Comparison of ENCODE assay signal across 22 cellular contexts in the genomic region with DNA sequence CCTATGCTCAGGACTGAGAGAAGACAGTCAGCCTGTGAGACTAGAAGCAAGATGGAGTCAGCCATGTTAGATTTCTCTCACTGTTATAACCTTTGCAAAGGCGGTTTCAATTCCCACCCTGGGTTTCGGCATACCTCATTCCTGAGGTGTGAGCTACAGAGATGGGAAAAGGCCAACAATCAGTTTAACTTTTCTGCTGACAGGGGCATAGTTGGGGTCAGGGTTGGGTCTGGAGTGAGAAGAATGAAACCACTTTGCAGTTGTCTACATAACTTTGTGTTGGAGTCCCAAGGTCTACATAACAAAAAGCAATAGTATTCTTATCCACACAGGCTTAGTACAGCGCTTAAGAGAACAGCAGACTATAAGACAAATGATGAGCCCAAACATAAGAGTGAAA. TPM values are rescaled to one million over a fixed set of nuclear protein-coding genes. Genes with fewer than 3 reads are reported as not detected.
A peak's percentile ranks its signal among the peaks of the same experiment; 100 is the strongest.
DNase-seq lines count a peak whose midpoint lies in the region; ATAC-seq, FAIRE-seq and TF ChIP-seq lines count a peak whose summit lies in the region.
"Had no signal": no experiment of that assay in that cellular context is flagged by ENCODE, and none has a peak within 500 bp of the region (broad histone marks: within the 10 kb centered on the region; RNA-seq: fewer than 3 reads in every experiment).

No MANE protein-coding gene starts in this region.

- H2AFZ ChIP-seq in HepG2 (ENCODE audit: low read length), result no peak overlapping the region

- TF ChIP-seq CTCF in HepG2 (CRISPR knock-in tag; IDR thresholded peaks at IDR 0.05), result no peak
- no peak for TF ChIP-seq CTCF in right lobe of liver (IDR thresholded peaks at IDR 0.05)
- TF ChIP-seq CTCF in neural crest cell (conservative IDR thresholded peaks at IDR 0.05), result no peak

- no peak overlapping the region for H3K4me2 ChIP-seq in HepG2 (ENCODE audit: low read depth, low read length)
- H3K4me2 ChIP-seq: A549; BLaER1 treated with 17β-estradiol and CSF1 and Interleukin-3, amounts not matched to agents 10 nM and 100 nM had no signal

- CTCF ChIA-PET in HepG2 (lab: Yijun Ruan, JAX; ENCODE audit: low intra/inter-chr PET ratio, low total read pairs), result no interaction called here

- TF ChIP-seq RAD21 in HepG2 (CRISPR knock-in tag; IDR thresholded peaks at IDR 0.05), result no peak

- no peaks in the 10 kb centered on the region for H4K20me1 ChIP-seq in HepG2 (ENCODE audit: insufficient read depth, low read length)
- H4K20me1 ChIP-seq: BLaER1 treated with 17β-estradiol and CSF1 and Interleukin-3, amounts not matched to agents 10 nM and 100 nM had no signal

- WGBS in HepG2 (ENCODE audit: low lambda C conversion rate), result 83% methylated on average over 3 of the region's 3 CpGs
- WGBS in right lobe of liver (ENCODE audit: insufficient coverage, low coverage, low lambda C conversion rate, missing lambda C conversion rate), result 93% methylated on average over 3 of the region's 3 CpGs

- H3K27ac Mint-ChIP-seq in neural crest cell (ENCODE audit: unreplicated experiment), result peak overlapping the region; percentile 75
- H3K27ac Mint-ChIP-seq: B cell; CD4-positive, alpha-beta T cell; CD8-positive, alpha-beta T cell had no signal

- H3K4me3 ChIP-seq in HepG2 (replicated peaks in 1 of 3; ENCODE audit: insufficient read depth in 1 of 3, low read depth in 2 of 3, low read length in 3 of 3) (no peak overlapping the region), right lobe of liver (no peak overlapping the region)
- H3K4me3 ChIP-seq: A549; BLaER1 treated with 17β-estradiol and CSF1 and Interleukin-3, amounts not matched to agents 10 nM and 100 nM had no signal

- no peaks in the 10 kb centered on the region for H3K36me3 ChIP-seq in HepG2 (replicated peaks in 1 of 2; ENCODE audit: control insufficient read depth in 1 of 2, insufficient read depth in 2 of 2, low read length in 2 of 2)
- no peaks in the 10 kb centered on the region for H3K36me3 ChIP-seq in right lobe of liver
- H3K36me3 ChIP-seq: BLaER1 treated with 17β-estradiol and CSF1 and Interleukin-3, amounts not matched to agents 10 nM and 100 nM had no signal

- H3K27me3 ChIP-seq in HepG2 (ENCODE audit: control insufficient read depth in 1 of 2, insufficient read depth in 2 of 2, low read length in 2 of 2) (peaks cover 0 to 5% of the 10 kb centered on the region in 2 experiments; a peak in 1 of 5 replicates), right lobe of liver (no peaks in the 10 kb centered on the region)
- H3K27me3 ChIP-seq: BLaER1 treated with 17β-estradiol and CSF1 and Interleukin-3, amounts not matched to agents 10 nM and 100 nM had no signal

- no peak for FAIRE-seq in HepG2 (lab: Jason Lieb, UNC)
- FAIRE-seq: A549, D721Med, G401.6, GM12891, GM19239 had no signal

- in situ Hi-C loops in HepG2 (cut with HindIII; ENCODE audit: extremely low pct_ligation_motif_present, low pct_unique_long_range_greater_than_20kb), result no loop called here

- no TSS peak for BruUV-seq in HepG2 (replicated peaks; lab: Mats Ljungman, UMichigan)

- H3K4me3 Mint-ChIP-seq in neural crest cell, result no peak overlapping the region
- H3K4me3 Mint-ChIP-seq: B cell; CD4-positive, alpha-beta T cell; CD8-positive, alpha-beta T cell had no signal

- TF ChIP-seq POLR2A in HepG2 (IDR thresholded peaks at IDR 0.05; ENCODE audit: insufficient read depth in 1 of 2, low read depth in 2 of 2, low read length in 2 of 2), result no peak
- no peak for TF ChIP-seq POLR2A in right lobe of liver (IDR thresholded peaks at IDR 0.05)

- no peak overlapping the region for H3K27ac ChIP-seq in HepG2 (ENCODE audit: extremely low read length, insufficient read depth, low read length)
- no peak overlapping the region for H3K27ac ChIP-seq in right lobe of liver
- H3K27ac ChIP-seq: 22Rv1; A549; BLaER1 treated with 17β-estradiol and CSF1 and Interleukin-3, amounts not matched to agents 10 nM and 100 nM; C4-2B had no signal

- H3K4me1 ChIP-seq in HepG2 (ENCODE audit: insufficient read depth, low read length), result no peaks in the 10 kb centered on the region
- H3K4me1 ChIP-seq in right lobe of liver, result no peaks in the 10 kb centered on the region
- H3K4me1 ChIP-seq: A549; BLaER1 treated with 17β-estradiol and CSF1 and Interleukin-3, amounts not matched to agents 10 nM and 100 nM; Caco-2 had no signal

- no peak overlapping the region for H3K9ac ChIP-seq in HepG2 (ENCODE audit: insufficient read depth, low read depth, low read length)
- H3K9ac ChIP-seq: BLaER1 treated with 17β-estradiol and CSF1 and Interleukin-3, amounts not matched to agents 10 nM and 100 nM had no signal

- DNase-seq in HepG2 (ENCODE audit: low spot score) (no peak), right lobe of liver (no peak), astrocyte of the hippocampus (ENCODE audit: low read depth, low spot score) (peak; percentile 4), neural crest cell (ENCODE audit: low read depth, low spot score) (no peak), RKO (ENCODE audit: low spot score) (no peak)
- DNase-seq: AML-193; Caco-2; Calu3; CD4-positive, alpha-beta T cell; CD8-positive, alpha-beta T cell; DMS79 treated with DMSO at 0.1 percent for 48 hours; GF-D8 had no signal

- TF ChIP-seq EP300 in HepG2 (IDR thresholded peaks at IDR 0.05; ENCODE audit: low read depth in 2 of 2, low read length in 2 of 2) (no peak), HepG2 (CRISPR knock-in tag; IDR thresholded peaks at IDR 0.05; ENCODE audit: borderline replicate concordance) (no peak)

- intact Hi-C loops in HepG2 (cut with micrococcal nuclease; ENCODE audit: unreplicated experiment), result no loop called here
- intact Hi-C loops in right lobe of liver (cut with DNase I), result no loop called here

- POLR2A ChIA-PET in HepG2 (lab: Yijun Ruan, JAX), result no interaction called here

- H3K9me3 ChIP-seq in HepG2 (ENCODE audit: low read length) (peaks cover 15% of the 10 kb centered on the region), right lobe of liver (peaks cover 0 to 5% (median 0%) of the 10 kb centered on the region in 4 donors)

- H3K79me2 ChIP-seq in HepG2 (ENCODE audit: insufficient read depth, low read length), result no peaks in the 10 kb centered on the region

- H3K36me3 Mint-ChIP-seq in neural crest cell (ENCODE audit: low read depth), result peaks cover 3% of the 10 kb centered on the region
- H3K36me3 Mint-ChIP-seq: CD8-positive, alpha-beta T cell had no signal

- no peaks in the 10 kb centered on the region for H3K27me3 Mint-ChIP-seq in neural crest cell (ENCODE audit: low read depth)

- ATAC-seq in HepG2 (no peak), right lobe of liver (no peak), HG03280 (IDR thresholded peaks at IDR 0.05; ENCODE audit: unreplicated experiment) (no peak)
- ATAC-seq: A549; CD8-positive, alpha-beta T cell had no signal

- peaks cover 9% of the 10 kb centered on the region for H3K9me3 Mint-ChIP-seq in neural crest cell
- H3K9me3 Mint-ChIP-seq: CD4-positive, alpha-beta T cell had no signal

- no peaks in the 10 kb centered on the region for H3K4me1 Mint-ChIP-seq in neural crest cell
- H3K4me1 Mint-ChIP-seq: B cell had no signal

TF ChIP-seq in HepG2, 621 proteins besides CTCF, POLR2A, EP300 and RAD21:
- TF ChIP-seq ZBTB7B (CRISPR knock-in tag; IDR thresholded peaks at IDR 0.05), result no peak
- TF ChIP-seq MAFK (conservative IDR thresholded peaks at IDR 0.05 in 1 of 2, IDR thresholded peaks at IDR 0.05 in 1 of 2; ENCODE audit: low read length in 2 of 2), result peak; percentile 9 to 61; a peak in 2 of 4 replicates
- TF ChIP-seq ZNF331 (CRISPR knock-in tag; IDR thresholded peaks at IDR 0.05), result no peak
- TF ChIP-seq SATB2 (CRISPR knock-in tag; IDR thresholded peaks at IDR 0.05), result no peak

RNA-seq across cellular contexts. Expression of gene FEZ2, which starts 28.1 kb away (rescaled TPM):
- total RNA-seq in HepG2 (2016; rRNA removed; fragmentation: Illumina TruSeq; extraction: Trizol) (59.1 and 59.3 TPM in 2 replicates), right lobe of liver (10 to 100 TPM; 11.1 to 22.2 (median 18.7) TPM), neural crest cell (43.5 and 48.0 TPM in 2 replicates)
- 8.4 and 12.9 TPM in 2 replicates for total RNA-seq in HepG2 (2016; cell fraction: cytosol; rRNA removed; fragmentation: Illumina TruSeq; extraction: Trizol; ENCODE audit: low read depth)
- total RNA-seq in HepG2 (2016; cell fraction: insoluble cytoplasmic fraction; rRNA removed; fragmentation: Illumina TruSeq; extraction: Trizol), result 54.2 and 72.2 TPM in 2 replicates
- total RNA-seq in HepG2 (2016; cell fraction: membrane; rRNA removed; fragmentation: Illumina TruSeq; extraction: Trizol), result 24.4 TPM in 2 replicates
- total RNA-seq in HepG2 (2016; cell fraction: nucleus; rRNA removed; fragmentation: Illumina TruSeq; extraction: Trizol), result 58.1 and 65.8 TPM in 2 replicates
- 30.0 and 42.5 TPM in 2 replicates for polyA plus RNA-seq in HepG2 (2011; rRNA removed)
- polyA plus RNA-seq in HepG2 (2011; cell fraction: cytosol; rRNA removed), result 14.6 and 23.9 TPM in 2 replicates
- polyA plus RNA-seq in HepG2 (2011; cell fraction: nucleus; rRNA removed), result 18.9 and 26.2 TPM in 2 replicates
- 37.5 and 58.9 TPM in 2 replicates for polyA plus RNA-seq in HepG2 (2012)
- 8.4 and 9.6 TPM in 2 replicates for polyA plus RNA-seq in HepG2 (2016; cell fraction: cytosol; fragmentation: Illumina TruSeq; extraction: Trizol; ENCODE audit: low read depth)
- polyA plus RNA-seq in HepG2 (2016; cell fraction: insoluble cytoplasmic fraction; fragmentation: Illumina TruSeq; extraction: Trizol; ENCODE audit: low read depth), result 57.2 and 67.4 TPM in 2 replicates
- 16.7 and 18.6 TPM in 2 replicates for polyA plus RNA-seq in HepG2 (2016; cell fraction: membrane; fragmentation: Illumina TruSeq; extraction: Trizol; ENCODE audit: low read depth)
- 44.6 and 44.8 TPM in 2 replicates for polyA plus RNA-seq in HepG2 (2016; cell fraction: nucleus; fragmentation: Illumina TruSeq; extraction: Trizol; ENCODE audit: insufficient read depth, low read depth)
- 3.2 and 8.2 TPM in 2 replicates for polyA minus RNA-seq in HepG2 (2011; rRNA and poly(A)+ RNA removed; ENCODE audit: low replicate concordance)
- polyA minus RNA-seq in HepG2 (2011; cell fraction: cytosol; rRNA and poly(A)+ RNA removed), result 18.1 and 22.6 TPM in 2 replicates
- polyA minus RNA-seq in HepG2 (2011; cell fraction: nucleus; rRNA and poly(A)+ RNA removed), result 116 and 120 TPM in 2 replicates
